ENCODE assay signal across 23 cellular contexts in genomic region chr4:110190249-110190648, GRCh38. TPM values are rescaled to one million over a fixed set of nuclear protein-coding genes. Genes with fewer than 3 reads are reported as not detected.
A peak's percentile ranks its signal among the peaks of the same experiment; 100 is the strongest.
DNase-seq lines count a peak whose midpoint lies in the region; ATAC-seq and TF ChIP-seq lines count a peak whose summit lies in the region.
"Had no signal": no experiment of that assay in that cellular context is flagged by ENCODE, and none has a peak within 500 bp of the region (broad histone marks: within the 10 kb centered on the region; RNA-seq: fewer than 3 reads in every experiment).

No MANE protein-coding gene starts in this region.

- CTCF ChIA-PET in A673 (lab: Charles Lee) (no interaction called here), RWPE1 (lab: Yijun Ruan, JAX) (no interaction called here)

- TF ChIP-seq CTCF in A673 (conservative IDR thresholded peaks at IDR 0.05; ENCODE audit: low read depth, low read length) (no peak), RWPE1 (conservative IDR thresholded peaks at IDR 0.05; ENCODE audit: low read depth) (no peak), esophagus muscularis mucosa (IDR thresholded peaks at IDR 0.05) (no peak)

- DNase-seq in A673 (ENCODE audit: low spot score), result no peak
- DNase-seq in RWPE1 (ENCODE audit: low spot score), result no peak
- DNase-seq in esophagus muscularis mucosa (ENCODE audit: extremely low spot score), result peak; percentile 34
- peak; percentile 45 for DNase-seq in iris pigment epithelial cell (ENCODE audit: low read depth)
- DNase-seq in epidermal melanocyte (ENCODE audit: insufficient read length, low spot score), result no peak
- DNase-seq in DMS79 treated with DMSO at 0.1 percent for 48 hours (lab: John Stamatoyannopoulos, UW), result no peak
- DNase-seq in NCI-H1417 (lab: John Stamatoyannopoulos, UW), result no peak
- DNase-seq: ACHN; Calu3; CD4-positive, alpha-beta memory T cell; DMS153; GDM1; MM.1S; NCI-H1105; NCI-H2029 treated with DMSO at 0.1 percent for 48 hours; NCI-H345; NCI-H524; NCI-H774; NK-92 treated with Interleukin-12 subunit alpha and Interleukin-12 subunit beta, amount 100 ng/mL, for 24 hours; SIG-M5; SK-N-SH had no signal

- TF ChIP-seq POLR2A in esophagus muscularis mucosa (IDR thresholded peaks at IDR 0.05; ENCODE audit: low read depth), result no peak

- POLR2A ChIA-PET in A673 (lab: Charles Lee; ENCODE audit: low non-redundant PET) (no interaction called here), RWPE1 (lab: Yijun Ruan, JAX; ENCODE audit: low non-redundant PET) (no interaction called here)

- no peaks in the 10 kb centered on the region for H3K9me3 ChIP-seq in A673 (ENCODE audit: low read depth, low read length, poor library complexity, severe bottlenecking)
- H3K9me3 ChIP-seq in esophagus muscularis mucosa, result no peaks in the 10 kb centered on the region
- H3K9me3 ChIP-seq: BLaER1, SK-N-SH had no signal

- ATAC-seq in GM21619 (IDR thresholded peaks at IDR 0.05; ENCODE audit: unreplicated experiment), result no peak

- H3K4me1 ChIP-seq in A673 (ENCODE audit: insufficient read depth, low read length, poor library complexity, severe bottlenecking) (peaks cover 32% of the 10 kb centered on the region), esophagus muscularis mucosa (peaks cover 0 to 14% (median 8%) of the 10 kb centered on the region in 4 donors)

- TF ChIP-seq EP300 in esophagus muscularis mucosa (IDR thresholded peaks at IDR 0.05), result no peak

- H3K4me3 ChIP-seq in A673 (ENCODE audit: low read depth, low read length, poor library complexity, severe bottlenecking), result no peak overlapping the region
- H3K4me3 ChIP-seq in esophagus muscularis mucosa, result no peak overlapping the region
- H3K4me3 ChIP-seq: BLaER1 had no signal

- H3K27me3 ChIP-seq in A673 (replicated peaks; ENCODE audit: insufficient read depth, low read depth, low read length, poor library complexity), result no peaks in the 10 kb centered on the region
- no peaks in the 10 kb centered on the region for H3K27me3 ChIP-seq in esophagus muscularis mucosa
- H3K27me3 ChIP-seq: BLaER1 had no signal

- H3K27ac ChIP-seq in A673 (ENCODE audit: low read depth, low read length, poor library complexity, severe bottlenecking) (peak overlapping the region; percentile 12), RWPE1 (peak overlapping the region; percentile 65), esophagus muscularis mucosa (replicated peaks in 1 of 4) (no peak overlapping the region)
- H3K27ac ChIP-seq: BLaER1 had no signal

- intact Hi-C loops in A673 (cut with micrococcal nuclease; ENCODE audit: unreplicated experiment) (no loop called here), esophagus muscularis mucosa (cut with DNase I) (no loop called here)

- BruUV-seq in A673 (replicated peaks; lab: Mats Ljungman, UMichigan), result no TSS peak

- H3K36me3 ChIP-seq in A673 (ENCODE audit: insufficient read depth, low read length, poor library complexity, severe bottlenecking), result peaks cover 18% of the 10 kb centered on the region
- no peaks in the 10 kb centered on the region for H3K36me3 ChIP-seq in esophagus muscularis mucosa

- 88% methylated on average over 5 of the region's 5 CpGs for WGBS in esophagus muscularis mucosa

RNA-seq across cellular contexts. Expression of gene ELOVL6, which starts 8.2 kb away (rescaled TPM):
- total RNA-seq in A673 (2021) (50.0 and 55.3 TPM in 2 replicates), esophagus muscularis mucosa (1 to 10 TPM; 1.7 to 3.1 (median 2.3) TPM)

Comparison
In these comparisons a context has a peak if more than half of its experiments do, and no peak if none do; other contexts are left out.
1. DNase-seq: peak in esophagus muscularis mucosa (single experiment) and iris pigment epithelial cell (single experiment); none in A673 (single experiment), RWPE1 (single experiment), epidermal melanocyte (single experiment), DMS79 treated with DMSO at 0.1 percent for 48 hours (single experiment) and NCI-H1417 (0 of 3).
2. H3K27ac ChIP-seq: peak in A673 (single experiment) and RWPE1 (single experiment); none in esophagus muscularis mucosa (0 of 4).
3. RNA of gene ELOVL6, which starts 8.2 kb away (total RNA-seq): 50.0 to 55.3 TPM in A673; 1.7 to 3.1 TPM in esophagus muscularis mucosa; every median in the first group is over 10 times any median in the second.